ENCODE assay signal across 27 cellular contexts in genomic region chr10:126878594-126878993, GRCh38.
"Had no signal": no experiment of that assay in that cellular context is flagged by ENCODE, and none has a peak within 500 bp of the region (broad histone marks: within the 10 kb centered on the region; RNA-seq: fewer than 3 reads in every experiment).

No MANE protein-coding gene starts in this region.

- FAIRE-seq: colon, endometrium, endothelial cell of umbilical vein, frontal cortex had no signal

- DNase-seq: colonic mucosa; cortex of kidney; dermis blood vessel endothelial cell; dorsolateral prefrontal cortex; effector CD4-positive, alpha-beta T cell; effector CD8-positive, alpha-beta T cell; effector memory CD4-positive, alpha-beta T cell; effector memory CD8-positive, alpha-beta T cell; endodermal cell; erythroblast; esophagus squamous epithelium; foreskin fibroblast; foreskin keratinocyte; foreskin melanocyte; gastrocnemius medialis; glutamatergic neuron; heart left ventricle; heart right ventricle had no signal

- H3K36me3 ChIP-seq: colonic mucosa, esophagus muscularis mucosa, esophagus squamous epithelium, gastrocnemius medialis, gastroesophageal sphincter, heart left ventricle, heart right ventricle had no signal

- H3K27me3 ChIP-seq: colonic mucosa, foreskin keratinocyte had no signal

- H3K27ac ChIP-seq: colonic mucosa, coronary artery, dorsolateral prefrontal cortex, epithelial cell of prostate, esophagus muscularis mucosa, esophagus squamous epithelium, foreskin keratinocyte, gastrocnemius medialis, gastroesophageal sphincter, heart left ventricle, heart right ventricle had no signal

- H3K4me3 ChIP-seq: colonic mucosa, coronary artery, dorsolateral prefrontal cortex, esophagus muscularis mucosa, esophagus squamous epithelium, gastrocnemius medialis, gastroesophageal sphincter, heart left ventricle, heart right ventricle had no signal

- H3K9me3 ChIP-seq: colonic mucosa, esophagus muscularis mucosa, esophagus squamous epithelium, gastrocnemius medialis, gastroesophageal sphincter, heart left ventricle, heart right ventricle had no signal

- ATAC-seq: effector memory CD8-positive, alpha-beta T cell; esophagus mucosa; foreskin keratinocyte; gastrocnemius medialis; gastroesophageal sphincter; heart left ventricle; heart right ventricle had no signal

- H3K4me1 ChIP-seq: colonic mucosa, esophagus muscularis mucosa, esophagus squamous epithelium, gastrocnemius medialis, gastroesophageal sphincter, heart left ventricle, heart right ventricle had no signal
